20 cellular contexts compared by ENCODE assay signal in the genomic region with DNA sequence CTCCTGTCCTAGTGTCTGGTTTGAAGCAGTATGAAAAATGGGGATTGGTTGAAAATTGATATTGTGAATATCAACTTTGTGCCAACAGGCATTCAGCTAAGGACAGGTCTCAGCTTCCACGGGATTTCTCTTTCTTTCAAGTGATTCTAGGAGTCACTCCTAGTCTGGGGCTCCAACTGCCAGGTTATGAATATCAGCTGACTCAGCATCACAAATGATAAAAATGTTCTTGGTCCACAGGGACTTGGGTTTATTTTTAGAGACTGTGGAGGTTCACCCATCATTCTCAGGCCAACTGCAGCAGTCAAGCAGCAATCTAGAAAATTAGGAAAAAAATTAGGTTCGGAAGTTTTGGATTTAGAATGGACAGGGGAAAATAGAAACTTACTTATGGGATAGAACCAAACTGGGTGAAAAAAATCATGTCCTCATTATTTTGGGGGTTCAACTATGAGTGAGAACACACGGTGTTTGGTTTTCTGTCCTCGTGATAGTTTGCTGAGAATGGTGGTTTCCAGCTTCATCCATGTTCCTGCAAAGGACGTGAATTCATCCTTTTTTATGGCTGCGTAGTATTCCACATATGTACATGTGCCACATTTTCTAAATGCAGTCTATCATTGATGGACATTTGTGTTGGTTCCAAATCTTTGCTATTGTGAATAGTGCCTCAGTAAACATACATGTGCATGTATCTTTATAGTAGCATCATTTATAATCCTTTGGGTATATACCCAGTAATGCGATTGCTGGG. TPM values are rescaled to one million over a fixed set of nuclear protein-coding genes. Genes with fewer than 3 reads are reported as not detected.
DNase-seq lines count a peak whose midpoint lies in the region; ATAC-seq, FAIRE-seq and TF ChIP-seq lines count a peak whose summit lies in the region.
"Had no signal": no experiment of that assay in that cellular context is flagged by ENCODE, and none has a peak within 500 bp of the region (broad histone marks: within the 10 kb centered on the region; RNA-seq: fewer than 3 reads in every experiment).

No MANE protein-coding gene starts in this region.

- H3K9me3 ChIP-seq in A549 (no peaks in the 10 kb centered on the region), IMR-90 (ENCODE audit: control insufficient read depth, insufficient read depth, low read length) (peaks cover 3% of the 10 kb centered on the region; the same call in 1 of the 2 replicates), endothelial cell of umbilical vein (replicated peaks; ENCODE audit: control insufficient read depth, insufficient read depth, low read length) (no peaks in the 10 kb centered on the region)
- H3K9me3 ChIP-seq in CD4-positive, alpha-beta memory T cell (ENCODE audit: control insufficient read depth in 1 of 2, low read length in 2 of 2): no peaks in the 10 kb centered on the region
- H3K9me3 ChIP-seq: Caco-2 had no signal

- H3K36me3 ChIP-seq in IMR-90 (ENCODE audit: control insufficient read depth, insufficient read depth, low read length): no peaks in the 10 kb centered on the region
- H3K36me3 ChIP-seq in endothelial cell of umbilical vein (ENCODE audit: control insufficient read depth in 2 of 2, extremely low read depth in 1 of 2, insufficient read depth in 2 of 2, low read length in 2 of 2): no peaks in the 10 kb centered on the region
- H3K36me3 ChIP-seq in CD4-positive, alpha-beta memory T cell (ENCODE audit: insufficient read depth, low read length): no peaks in the 10 kb centered on the region

- POLR2A ChIA-PET in A549 (lab: Yijun Ruan, JAX): no interaction called here
- POLR2A ChIA-PET in IMR-90 (lab: Charles Lee; ENCODE audit: unreplicated experiment): no interaction called here
- POLR2A ChIA-PET in endothelial cell of umbilical vein (lab: Charles Lee): no interaction called here
- POLR2A ChIA-PET in CD4-positive, alpha-beta memory T cell (lab: Charles Lee; ENCODE audit: partially characterized antibody): no interaction called here
- POLR2A ChIA-PET in MCF 10A (lab: Yijun Ruan, JAX): no interaction called here

- H3K27ac ChIP-seq in A549: no peak overlapping the region
- H3K27ac ChIP-seq in IMR-90 (ENCODE audit: insufficient read depth, low read length): no peak overlapping the region
- H3K27ac ChIP-seq in endothelial cell of umbilical vein (ENCODE audit: insufficient read depth, low read depth, low read length): no peak overlapping the region
- no peak overlapping the region for H3K27ac ChIP-seq in CD4-positive, alpha-beta memory T cell (ENCODE audit: low read depth, low read length)
- H3K27ac ChIP-seq: GM23248 had no signal

- WGBS in A549 (ENCODE audit: missing lambda C conversion rate): 31% methylated on average over 7 of the region's 7 CpGs
- WGBS in IMR-90 (ENCODE audit: extremely low coverage in 2 of 2, insufficient read length in 1 of 2), 2 experiments: no CpG with 5 or more reads among the region's 7 CpGs

- H2BK15ac ChIP-seq in IMR-90 (ENCODE audit: low read depth, low read length): no peak overlapping the region

- no peak overlapping the region for H3K9ac ChIP-seq in IMR-90 (ENCODE audit: low read depth, low read length)
- H3K9ac ChIP-seq in endothelial cell of umbilical vein (replicated peaks; ENCODE audit: extremely low read depth, insufficient read depth, low read length): no peak overlapping the region
- H3K9ac ChIP-seq: GM23248 had no signal

- H4K8ac ChIP-seq in IMR-90 (ENCODE audit: low read depth in 2 of 2, low read length in 2 of 2): no peak overlapping the region

- H2BK120ac ChIP-seq in IMR-90 (ENCODE audit: low read depth, low read length): no peak overlapping the region

- CTCF ChIA-PET in A549 (lab: Yijun Ruan, JAX): no interaction called here
- CTCF ChIA-PET in IMR-90 (lab: Yijun Ruan, JAX): no interaction called here
- CTCF ChIA-PET in endothelial cell of umbilical vein (lab: Charles Lee): no interaction called here
- CTCF ChIA-PET in CD4-positive, alpha-beta memory T cell (lab: Charles Lee; ENCODE audit: partially characterized antibody): no interaction called here
- CTCF ChIA-PET in MCF 10A (lab: Yijun Ruan, JAX): no interaction called here

- H4K5ac ChIP-seq in IMR-90 (ENCODE audit: low read depth, low read length): no peak overlapping the region

- no peaks in the 10 kb centered on the region for H3K79me1 ChIP-seq in IMR-90 (ENCODE audit: low read depth in 1 of 2, low read length in 2 of 2)

- peaks cover 0 to 1% of the 10 kb centered on the region in 2 donors for H3K27me3 Mint-ChIP-seq in CD4-positive, alpha-beta memory T cell
- H3K27me3 Mint-ChIP-seq in MCF 10A (ENCODE audit: insufficient read depth, unreplicated experiment): peaks cover 30% of the 10 kb centered on the region

- ATAC-seq in A549: no peak
- ATAC-seq in IMR-90 (ENCODE audit: low read depth): no peak
- ATAC-seq: CD8-positive, alpha-beta T cell; HCT116 had no signal

- H3K36me3 Mint-ChIP-seq in CD4-positive, alpha-beta memory T cell: no peaks in the 10 kb centered on the region
- H3K36me3 Mint-ChIP-seq in MCF 10A (ENCODE audit: insufficient read depth, unreplicated experiment): no peaks in the 10 kb centered on the region
- H3K36me3 Mint-ChIP-seq: CD8-positive, alpha-beta T cell had no signal

- no peak overlapping the region for H2AK9ac ChIP-seq in IMR-90 (replicated peaks; ENCODE audit: low read depth, low read length, poor library complexity)

- no peaks in the 10 kb centered on the region for H3K4me1 ChIP-seq in A549
- no peaks in the 10 kb centered on the region for H3K4me1 ChIP-seq in IMR-90 (ENCODE audit: control insufficient read depth, insufficient read depth, low read length)
- no peaks in the 10 kb centered on the region for H3K4me1 ChIP-seq in endothelial cell of umbilical vein (ENCODE audit: control insufficient read depth, extremely low read depth, insufficient read depth, low read length)
- no peaks in the 10 kb centered on the region for H3K4me1 ChIP-seq in CD4-positive, alpha-beta memory T cell (ENCODE audit: insufficient read depth, low read length)
- H3K4me1 ChIP-seq: Caco-2 had no signal

- peaks cover 0 to 17% (median 11%) of the 10 kb centered on the region in 8 donors for H3K9me3 Mint-ChIP-seq in CD4-positive, alpha-beta memory T cell
- H3K9me3 Mint-ChIP-seq in MCF 10A (ENCODE audit: unreplicated experiment): peaks cover 12% of the 10 kb centered on the region
- H3K9me3 Mint-ChIP-seq: HFFc6 had no signal

- no peak overlapping the region for H2AK5ac ChIP-seq in IMR-90 (ENCODE audit: low read depth, low read length)

- no peak overlapping the region for H3K27ac Mint-ChIP-seq in CD4-positive, alpha-beta memory T cell
- no peak overlapping the region for H3K27ac Mint-ChIP-seq in MCF 10A (ENCODE audit: low read depth, unreplicated experiment)
- H3K27ac Mint-ChIP-seq: CD8-positive, alpha-beta T cell; H9; HFFc6 had no signal

- H3K4me2 ChIP-seq in A549 (no peak overlapping the region), IMR-90 (ENCODE audit: low read depth, low read length) (no peak overlapping the region), endothelial cell of umbilical vein (ENCODE audit: insufficient read depth, low read length) (no peak overlapping the region)

- H3K4ac ChIP-seq in IMR-90 (ENCODE audit: low read depth, low read length): no peak overlapping the region

- no peaks in the 10 kb centered on the region for H3K9me1 ChIP-seq in IMR-90 (ENCODE audit: insufficient read depth, low read length)
- no peaks in the 10 kb centered on the region for H3K9me1 ChIP-seq in endothelial cell of umbilical vein (replicated peaks; ENCODE audit: control insufficient read depth, extremely low read depth, insufficient read depth, low read length)

- TF ChIP-seq CTCF in A549 (IDR thresholded peaks at IDR 0.05) (no peak), IMR-90 (conservative IDR thresholded peaks at IDR 0.05; ENCODE audit: low read depth, low read length) (no peak), endothelial cell of umbilical vein (IDR thresholded peaks at IDR 0.05; ENCODE audit: extremely low read depth in 1 of 2, insufficient read depth in 1 of 2, low read depth in 1 of 2, low read length in 2 of 2) (no peak), MCF 10A (IDR thresholded peaks at IDR 0.05; ENCODE audit: unreplicated experiment) (no peak)

- H3K14ac ChIP-seq in IMR-90 (replicated peaks; ENCODE audit: low read depth, low read length): no peak overlapping the region

- no peaks in the 10 kb centered on the region for H3K79me2 ChIP-seq in endothelial cell of umbilical vein (ENCODE audit: control insufficient read depth, insufficient read depth, low read length)

- no peak overlapping the region for H3K23ac ChIP-seq in IMR-90 (ENCODE audit: low read depth, low read length)

- H2AFZ ChIP-seq in IMR-90 (replicated peaks; ENCODE audit: low read length, poor library complexity): no peak overlapping the region
- H2AFZ ChIP-seq in endothelial cell of umbilical vein (ENCODE audit: low read depth, low read length): no peak overlapping the region
- H2AFZ ChIP-seq: GM23248 had no signal

- DNase-seq in A549 (ENCODE audit: low read depth in 1 of 2, low spot score in 1 of 2): no peak
- no peak for DNase-seq in IMR-90
- DNase-seq in endothelial cell of umbilical vein (ENCODE audit: low read depth, low spot score): no peak
- DNase-seq in CD4-positive, alpha-beta memory T cell: no peak
- DNase-seq in MCF 10A (ENCODE audit: unreplicated experiment): no peak
- DNase-seq: 8988T; C1 segment of cervical spinal cord; Caco-2; CD8-positive, alpha-beta T cell; DMS153; DND-41; GM23248; H9; HFFc6 had no signal

- intact Hi-C loops in IMR-90 (cut with micrococcal nuclease) (no loop called here), endothelial cell of umbilical vein (cut with micrococcal nuclease) (no loop called here), MCF 10A (cut with micrococcal nuclease) (no loop called here)
- intact Hi-C loops in CD4-positive, alpha-beta memory T cell (cut with micrococcal nuclease): no loop called here

- no peak overlapping the region for H3K18ac ChIP-seq in IMR-90 (ENCODE audit: low read depth, low read length)

- H3K4me3 ChIP-seq in A549: no peak overlapping the region
- H3K4me3 ChIP-seq in IMR-90 (ENCODE audit: insufficient read depth, low read depth, low read length): no peak overlapping the region
- no peak overlapping the region for H3K4me3 ChIP-seq in endothelial cell of umbilical vein (replicated peaks in 1 of 3; ENCODE audit: insufficient read depth in 1 of 3, low read depth in 1 of 3, low read length in 3 of 3)
- no peak overlapping the region for H3K4me3 ChIP-seq in CD4-positive, alpha-beta memory T cell (ENCODE audit: low read length in 2 of 2)
- H3K4me3 ChIP-seq: GM23248 had no signal

- no peak overlapping the region for H2BK20ac ChIP-seq in IMR-90 (ENCODE audit: low read depth, low read length)

- H3K56ac ChIP-seq in IMR-90 (ENCODE audit: extremely low read depth, insufficient read depth, low read length): no peak overlapping the region

- no peak for TF ChIP-seq RAD21 in A549 (conservative IDR thresholded peaks at IDR 0.05 in 1 of 2, IDR thresholded peaks at IDR 0.05 in 1 of 2)
- no peak for TF ChIP-seq RAD21 in IMR-90 (IDR thresholded peaks at IDR 0.05; ENCODE audit: low read length)

- dilution Hi-C loops in IMR-90 (cut with HindIII; ENCODE audit: low sequenced_read_pairs, unreplicated experiment) (no loop called here), endothelial cell of umbilical vein (cut with MboI; ENCODE audit: extremely low pct_ligation_motif_present, low sequenced_read_pairs) (no loop called here)

- BruUV-seq in IMR-90 (replicated peaks; lab: Mats Ljungman, UMichigan) (no TSS peak), endothelial cell of umbilical vein (replicated peaks; lab: Mats Ljungman, UMichigan) (no TSS peak), MCF 10A (replicated peaks; lab: Mats Ljungman, UMichigan) (no TSS peak)

- H4K91ac ChIP-seq in IMR-90 (ENCODE audit: insufficient read depth, low read depth, low read length): no peak overlapping the region

- no peak for TF ChIP-seq EP300 in A549 (IDR thresholded peaks at IDR 0.05)

- no peaks in the 10 kb centered on the region for H3K27me3 ChIP-seq in IMR-90 (ENCODE audit: control insufficient read depth, insufficient read depth, low read length)
- no peaks in the 10 kb centered on the region for H3K27me3 ChIP-seq in endothelial cell of umbilical vein (ENCODE audit: control insufficient read depth in 2 of 2, insufficient read depth in 2 of 2, low read length in 2 of 2)
- no peaks in the 10 kb centered on the region for H3K27me3 ChIP-seq in CD4-positive, alpha-beta memory T cell (ENCODE audit: insufficient read depth, low read length)

- in situ Hi-C loops in IMR-90 (cut with MboI; ENCODE audit: low sequenced_read_pairs): no loop called here

- H3K4me1 Mint-ChIP-seq in CD4-positive, alpha-beta memory T cell: no peaks in the 10 kb centered on the region
- no peaks in the 10 kb centered on the region for H3K4me1 Mint-ChIP-seq in MCF 10A (ENCODE audit: insufficient read depth, unreplicated experiment)
- H3K4me1 Mint-ChIP-seq: H9 had no signal

- H3K4me3 Mint-ChIP-seq in CD4-positive, alpha-beta memory T cell: no peak overlapping the region
- H3K4me3 Mint-ChIP-seq in MCF 10A (ENCODE audit: unreplicated experiment): no peak overlapping the region
- H3K4me3 Mint-ChIP-seq: CD8-positive, alpha-beta T cell; H9; HFFc6 had no signal

- no peak overlapping the region for H2BK5ac ChIP-seq in IMR-90 (ENCODE audit: low read depth, low read length, poor library complexity, severe bottlenecking)

- no peak for TF ChIP-seq POLR2A in A549 (IDR thresholded peaks at IDR 0.05; ENCODE audit: low read length)
- no peak for TF ChIP-seq POLR2A in IMR-90 (IDR thresholded peaks at IDR 0.05; ENCODE audit: low read depth, low read length)
- no peak for TF ChIP-seq POLR2A in endothelial cell of umbilical vein (IDR thresholded peaks at IDR 0.05; ENCODE audit: low read depth, low read length)

- FAIRE-seq in A549 (lab: Jason Lieb, UNC): no peak
- peak; percentile 28 for FAIRE-seq in endothelial cell of umbilical vein (lab: Jason Lieb, UNC)
- FAIRE-seq: G401.6, GM12892 had no signal

- no peaks in the 10 kb centered on the region for H4K20me1 ChIP-seq in IMR-90 (ENCODE audit: insufficient read depth, low read length)
- no peaks in the 10 kb centered on the region for H4K20me1 ChIP-seq in endothelial cell of umbilical vein (replicated peaks; ENCODE audit: control insufficient read depth, extremely low read depth, insufficient read depth, low read length)

RNA-seq across cellular contexts. Expression of a gene that starts 29.0 kb away (rescaled TPM):
- not detected in 2 replicates for polyA plus RNA-seq in A549 (2011; rRNA removed)
- polyA plus RNA-seq in A549 (2012; cell fraction: cytosol; rRNA removed): not detected in 2 replicates
- polyA plus RNA-seq in A549 (2012; cell fraction: nucleus; rRNA removed): not detected in 2 replicates
- polyA plus RNA-seq in A549 (2017; fragmentation: RNase III; extraction: RNeasy Plus Mini Kit Qiagen cat#74134 plus additional on column Dnase treatment): not detected in 3 replicates
- polyA minus RNA-seq in A549 (2011; rRNA and poly(A)+ RNA removed): not detected in 2 replicates
- total RNA-seq in IMR-90 (2012; rRNA removed): not detected in 2 replicates
- not detected in 2 replicates for polyA plus RNA-seq in IMR-90 (2012; rRNA removed)
- not detected in 2 replicates for polyA plus RNA-seq in IMR-90 (2012; cell fraction: cytosol; rRNA removed)
- polyA plus RNA-seq in IMR-90 (2012; cell fraction: nucleus; rRNA removed; ENCODE audit: low replicate concordance): not detected in 2 replicates
- not detected in 2 replicates for total RNA-seq in endothelial cell of umbilical vein
- not detected in 2 replicates for polyA plus RNA-seq in endothelial cell of umbilical vein
- not detected in 2 replicates for polyA plus RNA-seq in endothelial cell of umbilical vein (2011; cell fraction: cytosol; rRNA removed)
- polyA plus RNA-seq in endothelial cell of umbilical vein (2011; cell fraction: nucleus; rRNA removed): not detected in 2 replicates
- polyA plus RNA-seq in endothelial cell of umbilical vein (2012): not detected in 2 replicates
- not detected in 2 replicates for polyA minus RNA-seq in endothelial cell of umbilical vein
- polyA minus RNA-seq in endothelial cell of umbilical vein (2011; cell fraction: cytosol; rRNA and poly(A)+ RNA removed): not detected
- not detected in 2 replicates for polyA minus RNA-seq in endothelial cell of umbilical vein (2011; cell fraction: nucleus; rRNA and poly(A)+ RNA removed)
- total RNA-seq in CD4-positive, alpha-beta memory T cell: not detected
- polyA plus RNA-seq in CD4-positive, alpha-beta memory T cell: not detected
- total RNA-seq in MCF 10A (2022): not detected in 2 replicates
- total RNA-seq: A673; Caco-2; CD8-positive, alpha-beta T cell; GM23248; H9; HFFc6 had no signal
- polyA plus RNA-seq: BJ, GM23248 had no signal

RNA-seq across cellular contexts. Expression of a gene that starts 30.4 kb away (rescaled TPM):
- polyA plus RNA-seq in A549 (2011; rRNA removed) (not detected in 2 replicates), A549 (2017; fragmentation: RNase III; extraction: RNeasy Plus Mini Kit Qiagen cat#74134 plus additional on column Dnase treatment) (not detected in 3 replicates), IMR-90 (2012; rRNA removed) (not detected in 2 replicates), endothelial cell of umbilical vein (0.73 and 0.88 TPM in 2 replicates)
- polyA plus RNA-seq in A549 (2012; cell fraction: cytosol; rRNA removed): not detected in 2 replicates
- not detected in 2 replicates for polyA plus RNA-seq in A549 (2012; cell fraction: nucleus; rRNA removed)
- polyA minus RNA-seq in A549 (2011; rRNA and poly(A)+ RNA removed): not detected in 2 replicates
- total RNA-seq in IMR-90 (2012; rRNA removed) (not detected in 2 replicates), endothelial cell of umbilical vein (not detected in 2 replicates), MCF 10A (2022) (not detected in 2 replicates)
- not detected in 2 replicates for polyA plus RNA-seq in IMR-90 (2012; cell fraction: cytosol; rRNA removed)
- polyA plus RNA-seq in IMR-90 (2012; cell fraction: nucleus; rRNA removed; ENCODE audit: low replicate concordance): not detected in 2 replicates
- 1.3 and 1.6 TPM in 2 replicates for polyA plus RNA-seq in endothelial cell of umbilical vein (2011; cell fraction: cytosol; rRNA removed)
- polyA plus RNA-seq in endothelial cell of umbilical vein (2011; cell fraction: nucleus; rRNA removed): 0.61 and 0.78 TPM in 2 replicates
- polyA plus RNA-seq in endothelial cell of umbilical vein (2012): 1.0 and 1.7 TPM in 2 replicates
- 0.23 TPM in 1 of 2 replicates, not detected in the other for polyA minus RNA-seq in endothelial cell of umbilical vein
- polyA minus RNA-seq in endothelial cell of umbilical vein (2011; cell fraction: cytosol; rRNA and poly(A)+ RNA removed): not detected
- polyA minus RNA-seq in endothelial cell of umbilical vein (2011; cell fraction: nucleus; rRNA and poly(A)+ RNA removed): not detected in 2 replicates
- total RNA-seq in CD4-positive, alpha-beta memory T cell: 1 to 10 TPM; 5.9 to 7.4 TPM
- polyA plus RNA-seq in CD4-positive, alpha-beta memory T cell: 10 to 100 TPM in 1 of 2 donors, 1 to 10 TPM in 1; 7.5 to 12.0 TPM
- total RNA-seq: A673, Caco-2, GM23248, HFFc6 had no signal
- polyA plus RNA-seq: BJ, GM23248 had no signal

RNA-seq across cellular contexts. Expression of a gene that starts 43.9 kb away (rescaled TPM):
- not detected in 2 replicates for polyA plus RNA-seq in A549 (2011; rRNA removed)
- not detected in 2 replicates for polyA plus RNA-seq in A549 (2012; cell fraction: cytosol; rRNA removed)
- not detected in 2 replicates for polyA plus RNA-seq in A549 (2012; cell fraction: nucleus; rRNA removed)
- not detected in 3 replicates for polyA plus RNA-seq in A549 (2017; fragmentation: RNase III; extraction: RNeasy Plus Mini Kit Qiagen cat#74134 plus additional on column Dnase treatment)
- not detected in 2 replicates for polyA minus RNA-seq in A549 (2011; rRNA and poly(A)+ RNA removed)
- not detected in 2 replicates for total RNA-seq in IMR-90 (2012; rRNA removed)
- not detected in 2 replicates for polyA plus RNA-seq in IMR-90 (2012; rRNA removed)
- polyA plus RNA-seq in IMR-90 (2012; cell fraction: cytosol; rRNA removed): not detected in 2 replicates
- polyA plus RNA-seq in IMR-90 (2012; cell fraction: nucleus; rRNA removed; ENCODE audit: low replicate concordance): not detected in 2 replicates
- not detected in 2 replicates for total RNA-seq in endothelial cell of umbilical vein
- polyA plus RNA-seq in endothelial cell of umbilical vein: not detected in 2 replicates
- polyA plus RNA-seq in endothelial cell of umbilical vein (2011; cell fraction: cytosol; rRNA removed): not detected in 2 replicates
- not detected in 2 replicates for polyA plus RNA-seq in endothelial cell of umbilical vein (2011; cell fraction: nucleus; rRNA removed)
- polyA plus RNA-seq in endothelial cell of umbilical vein (2012): not detected in 2 replicates
- polyA minus RNA-seq in endothelial cell of umbilical vein: not detected in 2 replicates
- polyA minus RNA-seq in endothelial cell of umbilical vein (2011; cell fraction: cytosol; rRNA and poly(A)+ RNA removed): not detected
- polyA minus RNA-seq in endothelial cell of umbilical vein (2011; cell fraction: nucleus; rRNA and poly(A)+ RNA removed): not detected in 2 replicates
- not detected for total RNA-seq in CD4-positive, alpha-beta memory T cell
- not detected for polyA plus RNA-seq in CD4-positive, alpha-beta memory T cell
- not detected in 2 replicates for total RNA-seq in MCF 10A (2022)
- total RNA-seq: A673; Caco-2; CD8-positive, alpha-beta T cell; GM23248; H4; H9; HFFc6 had no signal
- polyA plus RNA-seq: BJ, GM23248 had no signal
